10 cellular contexts compared by ENCODE assay signal in the genomic region with DNA sequence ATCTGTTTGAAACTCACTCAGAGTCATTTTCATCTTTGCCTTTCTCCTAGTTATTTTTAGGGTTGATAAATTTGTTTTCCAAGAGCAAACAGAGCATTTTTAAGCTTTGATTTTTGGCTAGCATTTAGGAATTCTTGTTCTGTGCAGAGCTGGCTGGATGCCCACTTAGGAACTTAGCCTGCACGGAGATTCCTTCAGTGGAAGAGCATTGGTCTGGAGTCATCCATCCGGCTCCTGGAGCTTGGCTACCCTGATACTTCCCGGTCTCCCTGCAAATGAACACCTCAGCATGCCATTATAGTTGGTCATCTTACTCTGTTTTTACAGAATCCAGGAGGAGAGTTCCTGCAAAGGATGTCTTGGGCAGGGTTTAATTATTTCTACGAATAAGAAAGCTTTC.
DNase-seq lines count a peak whose midpoint lies in the region; ATAC-seq and TF ChIP-seq lines count a peak whose summit lies in the region.
"Had no signal": no experiment of that assay in that cellular context is flagged by ENCODE, and none has a peak within 500 bp of the region (broad histone marks: within the 10 kb centered on the region; RNA-seq: fewer than 3 reads in every experiment).

No MANE protein-coding gene starts in this region.

- TF ChIP-seq CTCF in choroid plexus epithelial cell (conservative IDR thresholded peaks at IDR 0.05; ENCODE audit: low read depth, low read length), result no peak

- no peak overlapping the region for H3K4me3 ChIP-seq in choroid plexus epithelial cell (ENCODE audit: low read depth, low read length)

- DNase-seq in DMS 273 (lab: John Stamatoyannopoulos, UW; ENCODE audit: unreplicated experiment) (peak; percentile 40), DMS 273 treated with DMSO at 0.1 percent for 48 hours (lab: John Stamatoyannopoulos, UW) (no peak), choroid plexus epithelial cell (ENCODE audit: low read depth) (peak; percentile 64), left kidney (ENCODE audit: low read depth, low spot score) (peak; percentile 9), RPMI8226 (no peak), NCI-H1436 treated with DMSO at 0.1 percent for 48 hours (lab: John Stamatoyannopoulos, UW) (no peak), NOMO-1 treated with DMSO at 0.1 percent for 48 hours (lab: John Stamatoyannopoulos, UW; ENCODE audit: unreplicated experiment) (no peak)
- DNase-seq: activated T-cell treated with anti-CD3 and anti-CD28 coated beads for 4 hours, NCI-H2029 treated with DMSO at 0.1 percent for 48 hours had no signal

- ATAC-seq in HG02678 (IDR thresholded peaks at IDR 0.05; ENCODE audit: unreplicated experiment), result no peak

Comparison
In these comparisons a context has a peak if more than half of its experiments do, and no peak if none do; other contexts are left out.
1. DNase-seq: peak in DMS 273 (single experiment), choroid plexus epithelial cell (single experiment) and left kidney (single experiment); none in DMS 273 treated with DMSO at 0.1 percent for 48 hours (single experiment), RPMI8226 (single experiment), NCI-H1436 treated with DMSO at 0.1 percent for 48 hours (single experiment) and NOMO-1 treated with DMSO at 0.1 percent for 48 hours (single experiment).